10 cellular contexts compared by ENCODE assay signal in genomic region chr2:24785704-24786321, GRCh38. TPM values are rescaled to one million over a fixed set of nuclear protein-coding genes. Genes with fewer than 3 reads are reported as not detected.
DNase-seq lines count a peak whose midpoint lies in the region; ATAC-seq lines count a peak whose summit lies in the region.
"Had no signal": no experiment of that assay in that cellular context is flagged by ENCODE, and none has a peak within 500 bp of the region (broad histone marks: within the 10 kb centered on the region; RNA-seq: fewer than 3 reads in every experiment).

No MANE protein-coding gene starts in this region.

- H3K27ac Mint-ChIP-seq in T-helper 1 cell treated with Interleukin-12 subunit alpha and Interleukin-12 subunit beta and Interleukin-4 antibody, amounts not matched to agents 30 μg/mL and 1 μg/mL, for 36 hours = peak overlapping the region; percentile 58
- no peak overlapping the region for H3K27ac Mint-ChIP-seq in stimulated activated effector memory CD8-positive, alpha-beta T cell treated with anti-CD3 and anti-CD28 coated beads, Interleukin-12 subunit alpha, Interleukin-12 subunit beta, amount 100 ng/mL, for 72 hours
- H3K27ac Mint-ChIP-seq in activated naive CD4-positive, alpha-beta T cell treated with anti-CD3 and anti-CD28 coated beads for 36 hours = no peak overlapping the region
- H3K27ac Mint-ChIP-seq: stimulated activated naive CD8-positive, alpha-beta T cell treated with anti-CD3 and anti-CD28 coated beads, Interleukin-15, Interleukin-2, amounts not matched to agents 100 ng/mL and 50 ng/mL, for 24 hours had no signal

- H3K4me3 Mint-ChIP-seq in T-helper 1 cell treated with Interleukin-12 subunit alpha and Interleukin-12 subunit beta and Interleukin-4 antibody, amounts not matched to agents 30 μg/mL and 1 μg/mL, for 36 hours = no peak overlapping the region
- no peak overlapping the region for H3K4me3 Mint-ChIP-seq in stimulated activated effector memory CD8-positive, alpha-beta T cell treated with anti-CD3 and anti-CD28 coated beads, Interleukin-12 subunit alpha, Interleukin-12 subunit beta, amount 100 ng/mL, for 72 hours
- H3K4me3 Mint-ChIP-seq in activated naive CD4-positive, alpha-beta T cell treated with anti-CD3 and anti-CD28 coated beads for 36 hours = no peak overlapping the region
- H3K4me3 Mint-ChIP-seq: stimulated activated naive CD8-positive, alpha-beta T cell treated with anti-CD3 and anti-CD28 coated beads, Interleukin-15, Interleukin-2, amounts not matched to agents 100 ng/mL and 50 ng/mL, for 24 hours had no signal

- no peaks in the 10 kb centered on the region for H3K4me1 Mint-ChIP-seq in T-helper 1 cell treated with Interleukin-12 subunit alpha and Interleukin-12 subunit beta and Interleukin-4 antibody, amounts not matched to agents 30 μg/mL and 1 μg/mL, for 36 hours (ENCODE audit: low read depth)
- no peaks in the 10 kb centered on the region for H3K4me1 Mint-ChIP-seq in stimulated activated effector memory CD8-positive, alpha-beta T cell treated with anti-CD3 and anti-CD28 coated beads, Interleukin-12 subunit alpha, Interleukin-12 subunit beta, amount 100 ng/mL, for 72 hours
- H3K4me1 Mint-ChIP-seq in activated naive CD4-positive, alpha-beta T cell treated with anti-CD3 and anti-CD28 coated beads for 36 hours (ENCODE audit: low read depth) = peaks cover 1% of the 10 kb centered on the region

- intact Hi-C loops in activated naive CD4-positive, alpha-beta T cell treated with anti-CD3 and anti-CD28 coated beads for 36 hours (cut with micrococcal nuclease) = no loop called here

- peaks cover 6% of the 10 kb centered on the region for H3K36me3 Mint-ChIP-seq in T-helper 1 cell treated with Interleukin-12 subunit alpha and Interleukin-12 subunit beta and Interleukin-4 antibody, amounts not matched to agents 30 μg/mL and 1 μg/mL, for 36 hours (ENCODE audit: low read depth)
- peaks cover 6% of the 10 kb centered on the region for H3K36me3 Mint-ChIP-seq in stimulated activated effector memory CD8-positive, alpha-beta T cell treated with anti-CD3 and anti-CD28 coated beads, Interleukin-12 subunit alpha, Interleukin-12 subunit beta, amount 100 ng/mL, for 72 hours
- H3K36me3 Mint-ChIP-seq in activated naive CD4-positive, alpha-beta T cell treated with anti-CD3 and anti-CD28 coated beads for 36 hours (ENCODE audit: low read depth) = peaks cover 6% of the 10 kb centered on the region

- DNase-seq in T-helper 1 cell (no peak), NCI-H2171 (lab: John Stamatoyannopoulos, UW) (peak; percentile 2), NCI-H1930 (lab: John Stamatoyannopoulos, UW) (no peak), NCI-H82 (lab: John Stamatoyannopoulos, UW) (no peak)
- no peak for DNase-seq in stimulated activated effector memory CD8-positive, alpha-beta T cell treated with anti-CD3 and anti-CD28 coated beads, Interleukin-12 subunit alpha, Interleukin-12 subunit beta, amount 100 ng/mL, for 72 hours (ENCODE audit: low spot score in 2 of 2)
- DNase-seq in activated naive CD4-positive, alpha-beta T cell treated with anti-CD3 and anti-CD28 coated beads for 36 hours = no peak
- DNase-seq: activated CD4-positive, alpha-beta T cell treated with anti-CD3 and anti-CD28 coated beads for 4 hours had no signal

- H3K9me3 Mint-ChIP-seq in T-helper 1 cell treated with Interleukin-12 subunit alpha and Interleukin-12 subunit beta and Interleukin-4 antibody, amounts not matched to agents 30 μg/mL and 1 μg/mL, for 36 hours = peaks cover 2% of the 10 kb centered on the region
- H3K9me3 Mint-ChIP-seq in stimulated activated effector memory CD8-positive, alpha-beta T cell treated with anti-CD3 and anti-CD28 coated beads, Interleukin-12 subunit alpha, Interleukin-12 subunit beta, amount 100 ng/mL, for 72 hours = no peaks in the 10 kb centered on the region
- no peaks in the 10 kb centered on the region for H3K9me3 Mint-ChIP-seq in activated naive CD4-positive, alpha-beta T cell treated with anti-CD3 and anti-CD28 coated beads for 36 hours

- peak; percentile 69 for ATAC-seq in HG03060 (IDR thresholded peaks at IDR 0.05; ENCODE audit: low read depth, unreplicated experiment)
- ATAC-seq in stimulated activated effector memory CD8-positive, alpha-beta T cell treated with anti-CD3 and anti-CD28 coated beads, Interleukin-12 subunit alpha, Interleukin-12 subunit beta, amount 100 ng/mL, for 72 hours = peak; percentile 39

- H3K27me3 Mint-ChIP-seq in T-helper 1 cell treated with Interleukin-12 subunit alpha and Interleukin-12 subunit beta and Interleukin-4 antibody, amounts not matched to agents 30 μg/mL and 1 μg/mL, for 36 hours (ENCODE audit: low read depth) = peaks cover 6% of the 10 kb centered on the region
- peaks cover 2% of the 10 kb centered on the region for H3K27me3 Mint-ChIP-seq in activated naive CD4-positive, alpha-beta T cell treated with anti-CD3 and anti-CD28 coated beads for 36 hours (ENCODE audit: low read depth)

- CTCF ChIA-PET in activated naive CD4-positive, alpha-beta T cell treated with anti-CD3 and anti-CD28 coated beads for 36 hours (lab: Charles Lee) = interaction anchor here (1.0 to 1.7 kb wide), 3 partner anchors 40 to 375 kb away, joined by 3 to 5 read pairs (median 4); no protein-coding TSS in a partner anchor

RNA-seq across cellular contexts. Expression of gene PTRHD1, which starts 7.4 kb away (rescaled TPM):
- total RNA-seq in activated naive CD4-positive, alpha-beta T cell treated with anti-CD3 and anti-CD28 coated beads for 36 hours = 10 to 100 TPM; 21.7 to 23.5 TPM

RNA-seq across cellular contexts. Expression of gene CENPO, which starts 7.4 kb away (rescaled TPM):
- 10 to 100 TPM; 36.4 to 38.5 TPM for total RNA-seq in activated naive CD4-positive, alpha-beta T cell treated with anti-CD3 and anti-CD28 coated beads for 36 hours
